ENCODE assay signal across 1 cellular context in genomic region chr3:120417272-120417911, GRCh38.
A peak's percentile ranks its signal among the peaks of the same experiment; 100 is the strongest.
TF ChIP-seq lines count a peak whose summit lies in the region.

No MANE protein-coding gene starts in this region.

TF ChIP-seq in K562, 482 proteins besides CTCF, POLR2A, EP300 and RAD21 (continued from another document and continues in another):
- TF ChIP-seq ZNF318 (IDR thresholded peaks at IDR 0.05; ENCODE audit: borderline replicate concordance in 1 of 2, low read depth in 1 of 2), result no peak
- TF ChIP-seq HDAC2 (IDR thresholded peaks at IDR 0.05), result no peak
- TF ChIP-seq ZNF239 (CRISPR knock-in tag; IDR thresholded peaks at IDR 0.05), result no peak
- no peak for TF ChIP-seq POLR3A (IDR thresholded peaks at IDR 0.05; ENCODE audit: borderline replicate concordance, extremely low read depth, insufficient read depth, insufficient read length)
- TF ChIP-seq THAP12 (CRISPR knock-in tag; IDR thresholded peaks at IDR 0.05), result no peak
- TF ChIP-seq CREM (IDR thresholded peaks at IDR 0.05; ENCODE audit: low read depth), result peak; percentile 33; the same call in 1 of the 2 replicates
- TF ChIP-seq IRF1 (CRISPR knock-in tag; IDR thresholded peaks at IDR 0.05; ENCODE audit: borderline replicate concordance), result no peak
- no peak for TF ChIP-seq ZNF277 (CRISPR knock-in tag; IDR thresholded peaks at IDR 0.05; ENCODE audit: borderline replicate concordance)
- no peak for TF ChIP-seq TRIM25 (IDR thresholded peaks at IDR 0.05; ENCODE audit: borderline replicate concordance)
- TF ChIP-seq SMARCA4 (IDR thresholded peaks at IDR 0.05), result 0 out of 2 replicates have a peak, but pooled peaks have one; percentile 27
- TF ChIP-seq GATAD2A (IDR thresholded peaks at IDR 0.05), result no peak
- TF ChIP-seq THRA (IDR thresholded peaks at IDR 0.05), result no peak
- TF ChIP-seq ZNF121 (CRISPR knock-in tag; conservative IDR thresholded peaks at IDR 0.05), result no peak
- no peak for TF ChIP-seq ZNF445 (CRISPR knock-in tag; IDR thresholded peaks at IDR 0.05; ENCODE audit: low read depth)
- TF ChIP-seq SOX6 (IDR thresholded peaks at IDR 0.05), result peak; percentile 87
- no peak for TF ChIP-seq NKRF (IDR thresholded peaks at IDR 0.05; ENCODE audit: borderline replicate concordance)
- TF ChIP-seq ZNF717 (CRISPR knock-in tag; IDR thresholded peaks at IDR 0.05), result no peak
- TF ChIP-seq ZBTB9 (CRISPR knock-in tag; IDR thresholded peaks at IDR 0.05), result no peak
- no peak for TF ChIP-seq MTF1 (CRISPR knock-in tag; IDR thresholded peaks at IDR 0.05; ENCODE audit: borderline replicate concordance)
- TF ChIP-seq BDP1 (IDR thresholded peaks at IDR 0.05; ENCODE audit: insufficient read depth, insufficient read length), result no peak
- peak in 1 of 2 experiments; percentile 4; a peak in 1 of 4 replicates for TF ChIP-seq NRF1 (conservative IDR thresholded peaks at IDR 0.05 in 1 of 2, IDR thresholded peaks at IDR 0.05 in 1 of 2)
- peak; percentile 66 for TF ChIP-seq FOS (IDR thresholded peaks at IDR 0.05; ENCODE audit: extremely low read depth, insufficient read length)
- TF ChIP-seq CBX1 (IDR thresholded peaks at IDR 0.05; ENCODE audit: low read depth), result no peak
- no peak for TF ChIP-seq NFIC (IDR thresholded peaks at IDR 0.05)
- no peak for TF ChIP-seq EGR1 (conservative IDR thresholded peaks at IDR 0.05)
- TF ChIP-seq ELK1 (CRISPR knock-in tag; IDR thresholded peaks at IDR 0.05), result no peak
- no peak for TF ChIP-seq FIP1L1 (IDR thresholded peaks at IDR 0.05; ENCODE audit: low read depth, low read length, poor library complexity, severe bottlenecking)
- no peak for TF ChIP-seq SIN3B (IDR thresholded peaks at IDR 0.05; ENCODE audit: low read depth)
- TF ChIP-seq SMARCB1 (IDR thresholded peaks at IDR 0.05; ENCODE audit: insufficient read length, low read depth), result no peak
- TF ChIP-seq NBN (IDR thresholded peaks at IDR 0.05; ENCODE audit: low read depth), result no peak
- TF ChIP-seq BRF1 (IDR thresholded peaks at IDR 0.05; ENCODE audit: borderline replicate concordance, extremely low read depth, insufficient read length), result no peak
- no peak for TF ChIP-seq MCM5 (IDR thresholded peaks at IDR 0.05; ENCODE audit: low read depth)
- TF ChIP-seq PHF20 (IDR thresholded peaks at IDR 0.05; ENCODE audit: partially characterized antibody), result no peak
- TF ChIP-seq ETS1 (conservative IDR thresholded peaks at IDR 0.05; ENCODE audit: control insufficient read depth, low read depth, low read length), result no peak
- TF ChIP-seq TEAD4 (IDR thresholded peaks at IDR 0.05; ENCODE audit: low read length), result no peak
- TF ChIP-seq TEAD4 (CRISPR knock-in tag; IDR thresholded peaks at IDR 0.05; ENCODE audit: borderline replicate concordance), result no peak
